Comparison of ENCODE assay signal across 16 cellular contexts in the genomic region with DNA sequence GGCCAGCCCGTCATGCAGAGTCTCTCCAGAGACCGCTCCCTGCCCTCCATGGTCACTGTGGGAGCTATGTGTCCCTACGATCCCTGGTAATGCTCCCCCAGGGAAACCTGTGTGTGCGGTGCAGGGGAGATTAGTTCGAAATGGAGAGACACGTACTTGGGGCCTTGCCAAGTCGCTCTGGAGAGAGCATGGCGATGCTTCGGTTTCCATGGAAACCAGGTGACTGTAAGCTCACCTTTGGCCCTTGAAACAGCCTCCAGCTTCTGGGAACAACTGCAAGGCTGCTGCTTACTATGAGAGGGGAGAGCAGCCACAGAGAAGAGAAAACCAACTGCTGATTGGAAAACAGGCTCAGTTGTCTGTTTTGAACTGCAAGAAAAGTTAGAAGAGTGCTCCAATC.
DNase-seq lines count a peak whose midpoint lies in the region; TF ChIP-seq lines count a peak whose summit lies in the region.
"Had no signal": no experiment of that assay in that cellular context is flagged by ENCODE, and none has a peak within 500 bp of the region (broad histone marks: within the 10 kb centered on the region; RNA-seq: fewer than 3 reads in every experiment).

No MANE protein-coding gene starts in this region.

- peak; percentile 2 for DNase-seq in NCI-H1105 treated with DMSO at 0.1 percent for 48 hours (lab: John Stamatoyannopoulos, UW)
- DNase-seq in NCI-H1105 (lab: John Stamatoyannopoulos, UW): no peak
- DNase-seq in DMS79 (lab: John Stamatoyannopoulos, UW): peak; percentile 45
- peak; percentile 89 for DNase-seq in NCI-H748 (lab: John Stamatoyannopoulos, UW; ENCODE audit: unreplicated experiment)
- peak; percentile 54 for DNase-seq in left kidney (ENCODE audit: low read depth, low spot score)
- no peak for DNase-seq in NK-92 treated with Interleukin-12 subunit alpha and Interleukin-12 subunit beta, amount 100 ng/mL, for 24 hours (lab: John Stamatoyannopoulos, UW)
- DNase-seq in A673 (ENCODE audit: low spot score): no peak
- no peak for DNase-seq in NCI-H524 treated with DMSO at 0.1 percent for 48 hours (lab: John Stamatoyannopoulos, UW)
- DNase-seq: 8988T; ACHN; CD4-positive, CD25-positive, alpha-beta regulatory T cell; DND-41; GDM1; IMR-90 had no signal

- no TSS peak for BruUV-seq in A673 (replicated peaks; lab: Mats Ljungman, UMichigan)

- no peak overlapping the region for H3K27ac ChIP-seq in A673 (ENCODE audit: low read depth, low read length, poor library complexity, severe bottlenecking)
- H3K27ac ChIP-seq: BLaER1 treated with 17β-estradiol and CSF1 and Interleukin-3, amounts not matched to agents 10 nM and 100 nM; HL-60 had no signal

- no peak overlapping the region for H3K4me3 ChIP-seq in A673 (ENCODE audit: low read depth, low read length, poor library complexity, severe bottlenecking)
- H3K4me3 ChIP-seq: BLaER1 treated with 17β-estradiol and CSF1 and Interleukin-3, amounts not matched to agents 10 nM and 100 nM had no signal

- no peaks in the 10 kb centered on the region for H3K36me3 ChIP-seq in A673 (ENCODE audit: insufficient read depth, low read length, poor library complexity, severe bottlenecking)
- H3K36me3 ChIP-seq: BLaER1 treated with 17β-estradiol and CSF1 and Interleukin-3, amounts not matched to agents 10 nM and 100 nM had no signal

- no peaks in the 10 kb centered on the region for H3K4me1 ChIP-seq in A673 (ENCODE audit: insufficient read depth, low read length, poor library complexity, severe bottlenecking)
- H3K4me1 ChIP-seq: BLaER1 treated with 17β-estradiol and CSF1 and Interleukin-3, amounts not matched to agents 10 nM and 100 nM had no signal

- POLR2A ChIA-PET in A673 (lab: Charles Lee; ENCODE audit: low non-redundant PET): no interaction called here

- CTCF ChIA-PET in A673 (lab: Charles Lee): no interaction called here

- H3K9me3 ChIP-seq in A673 (ENCODE audit: low read depth, low read length, poor library complexity, severe bottlenecking): no peaks in the 10 kb centered on the region
- H3K9me3 ChIP-seq: BLaER1 treated with 17β-estradiol and CSF1 and Interleukin-3, amounts not matched to agents 10 nM and 100 nM had no signal

- H3K27me3 ChIP-seq in A673 (replicated peaks; ENCODE audit: insufficient read depth, low read depth, low read length, poor library complexity): no peaks in the 10 kb centered on the region
- H3K27me3 ChIP-seq: BLaER1 treated with 17β-estradiol and CSF1 and Interleukin-3, amounts not matched to agents 10 nM and 100 nM had no signal

- no peak for TF ChIP-seq CTCF in A673 (conservative IDR thresholded peaks at IDR 0.05; ENCODE audit: low read depth, low read length)

- intact Hi-C loops in A673 (cut with micrococcal nuclease; ENCODE audit: unreplicated experiment): no loop called here

Comparison
In these comparisons a context has a peak if more than half of its experiments do, and no peak if none do; other contexts are left out.
1. DNase-seq: peak in NCI-H1105 treated with DMSO at 0.1 percent for 48 hours (single experiment), DMS79 (single experiment), NCI-H748 (single experiment) and left kidney (single experiment); none in NCI-H1105 (single experiment), NK-92 treated with Interleukin-12 subunit alpha and Interleukin-12 subunit beta, amount 100 ng/mL, for 24 hours (single experiment), A673 (single experiment) and NCI-H524 treated with DMSO at 0.1 percent for 48 hours (single experiment).